In the genomic region with DNA sequence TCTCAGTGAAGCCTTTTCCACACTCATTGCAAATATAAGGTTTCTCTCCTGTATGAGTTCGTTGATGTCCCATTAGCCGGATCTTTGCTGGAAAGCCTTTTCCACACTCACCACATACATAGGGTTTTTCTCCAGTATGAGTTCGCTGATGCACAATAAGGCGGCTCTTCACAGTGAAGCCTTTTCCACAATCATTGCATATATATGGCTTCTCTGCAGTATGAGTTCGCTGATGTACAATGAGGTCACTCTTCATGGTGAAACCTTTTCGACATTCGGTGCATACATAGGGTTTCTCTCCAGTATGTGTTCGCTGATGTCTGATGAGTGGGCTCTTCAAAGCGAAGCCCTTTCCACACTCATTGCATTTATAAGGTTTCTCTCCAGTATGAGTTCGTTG, we compare ENCODE assay signal across 20 cellular contexts.
"Had no signal": no experiment of that assay in that cellular context is flagged by ENCODE, and none has a peak within 500 bp of the region (broad histone marks: within the 10 kb centered on the region; RNA-seq: fewer than 3 reads in every experiment).

No MANE protein-coding gene starts in this region.

- DNase-seq: activated naive CD8-positive, alpha-beta T cell treated with anti-CD3 and anti-CD28 coated beads for 36 hours; activated T-cell treated with anti-CD3 and anti-CD28 coated beads, Interleukin-2, amount 50 U/mL, for 1 hour; amniotic stem cell; colonic mucosa; erythroblast; foreskin fibroblast; kidney glomerular epithelial cell; left lung; ovary; psoas muscle; stimulated activated CD4-positive, alpha-beta T cell treated with anti-CD3 and anti-CD28 coated beads, Interleukin-1b, Interleukin-23, amount 100 ng/mL, for 48 hours; T-helper 9 cell; tibial artery had no signal

- H3K27ac Mint-ChIP-seq: activated naive CD8-positive, alpha-beta T cell treated with anti-CD3 and anti-CD28 coated beads for 36 hours; mesothelial cell of epicardium; nephron; stimulated activated naive CD8-positive, alpha-beta T cell treated with anti-CD3 and anti-CD28 coated beads, Interleukin-15, Interleukin-2, amounts not matched to agents 100 ng/mL and 50 ng/mL, for 24 hours; WTC11 had no signal

- ATAC-seq: left lung, psoas muscle, WTC11 had no signal

- H3K36me3 ChIP-seq: colonic mucosa had no signal

- H3K27me3 Mint-ChIP-seq: activated naive CD8-positive, alpha-beta T cell treated with anti-CD3 and anti-CD28 coated beads for 36 hours; stimulated activated naive CD8-positive, alpha-beta T cell treated with anti-CD3 and anti-CD28 coated beads, Interleukin-15, Interleukin-2, amounts not matched to agents 100 ng/mL and 50 ng/mL, for 24 hours had no signal

- H3K4me3 Mint-ChIP-seq: activated naive CD8-positive, alpha-beta T cell treated with anti-CD3 and anti-CD28 coated beads for 36 hours; mesothelial cell of epicardium; nephron; stimulated activated naive CD8-positive, alpha-beta T cell treated with anti-CD3 and anti-CD28 coated beads, Interleukin-15, Interleukin-2, amounts not matched to agents 100 ng/mL and 50 ng/mL, for 24 hours; WTC11 had no signal

- H3K4me1 Mint-ChIP-seq: activated naive CD8-positive, alpha-beta T cell treated with anti-CD3 and anti-CD28 coated beads for 36 hours; mesothelial cell of epicardium; nephron; WTC11 had no signal

- H3K4me3 ChIP-seq: colonic mucosa, left lung, ovary, psoas muscle, right atrium auricular region, tibial artery had no signal

- H3K27me3 ChIP-seq: breast epithelium, colonic mucosa, left lung, neutrophil, ovary, right atrium auricular region, tibial artery had no signal

- H3K27ac ChIP-seq: breast epithelium, colonic mucosa, left lung, neutrophil, ovary, psoas muscle, right atrium auricular region, tibial artery had no signal

- H3K4me1 ChIP-seq: breast epithelium, colonic mucosa, left lung, psoas muscle, right atrium auricular region, tibial artery had no signal
